8 cellular contexts compared by ENCODE assay signal in the genomic region with DNA sequence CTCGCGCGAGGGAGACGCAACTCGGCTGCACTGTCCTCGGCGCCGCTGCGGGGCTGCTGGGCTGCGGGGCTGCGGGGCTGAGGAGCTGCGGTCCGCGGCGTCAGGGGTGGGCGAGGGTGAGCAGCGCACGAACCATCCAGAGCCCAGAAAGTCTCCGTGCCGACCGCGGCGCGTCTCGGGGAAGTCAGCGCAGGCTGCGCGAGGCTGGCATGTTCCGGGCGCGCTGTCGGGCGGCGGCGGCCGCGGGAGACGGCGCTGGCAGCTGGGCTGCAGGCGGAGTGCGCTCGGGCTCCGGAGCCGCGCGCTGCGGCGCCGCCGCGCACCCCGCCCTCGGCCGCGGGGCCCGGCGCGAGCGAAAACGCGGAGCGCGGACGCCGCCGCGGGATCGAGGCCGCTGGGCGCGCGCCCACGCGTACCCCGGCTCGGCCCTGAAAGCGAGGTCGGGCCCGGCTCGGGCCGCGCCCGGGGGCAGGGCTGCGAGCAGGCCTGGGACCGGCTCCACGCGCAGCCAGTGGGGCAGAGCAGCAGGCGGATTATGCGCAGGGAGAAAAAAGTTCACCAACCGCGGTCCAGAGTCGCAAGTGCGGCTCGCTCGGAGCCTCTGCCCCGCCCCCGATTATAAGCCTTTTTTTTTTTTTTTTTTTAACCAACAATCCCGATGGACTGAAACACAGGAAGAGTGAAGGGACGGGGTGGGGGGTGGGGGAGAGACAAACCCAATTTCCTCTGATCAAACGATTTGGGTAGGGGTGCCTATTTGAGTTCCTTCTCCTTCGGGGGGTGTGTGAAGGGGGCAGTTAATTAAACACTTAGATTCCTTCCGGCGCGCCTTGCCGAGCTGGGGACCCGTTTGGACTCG. TPM values are rescaled to one million over a fixed set of nuclear protein-coding genes. Genes with fewer than 3 reads are reported as not detected.
DNase-seq lines count a peak whose midpoint lies in the region; ATAC-seq, FAIRE-seq and TF ChIP-seq lines count a peak whose summit lies in the region.

Gene PRICKLE1, minus strand, starts transcription at position 282 of the 859 bp plus-strand sequence. CDS start 117,230 bp downstream, outside the sequence.

- no peak for TF ChIP-seq POLR2A in spleen (IDR thresholded peaks at IDR 0.05)

- no TSS peak for BruUV-seq in PC-9 (replicated peaks; lab: Mats Ljungman, UMichigan)

- ATAC-seq in GM19023 (IDR thresholded peaks at IDR 0.05; ENCODE audit: unreplicated experiment), result peak; percentile 67
- peak; percentile 72 for ATAC-seq in HG03095 (IDR thresholded peaks at IDR 0.05; ENCODE audit: unreplicated experiment)

- FAIRE-seq in bronchial epithelial cell (lab: Jason Lieb, UNC), result no peak
- no peak for FAIRE-seq in keratinocyte (lab: Jason Lieb, UNC)

- H3K36me3 ChIP-seq in BE2C (peaks cover 12% of the 10 kb centered on the region), PC-9 (ENCODE audit: low read depth) (no peaks in the 10 kb centered on the region), bronchial epithelial cell (ENCODE audit: control insufficient read depth, insufficient read depth, low read length) (no peaks in the 10 kb centered on the region), keratinocyte (ENCODE audit: control insufficient read depth in 2 of 2, extremely low read depth in 1 of 2, insufficient read depth in 2 of 2, low read length in 2 of 2) (no peaks in the 10 kb centered on the region), spleen (no peaks in the 10 kb centered on the region)

- CTCF ChIA-PET in PC-9 (lab: Charles Lee), result interaction anchor here (0.7 kb wide), 1 partner anchor 41 kb away, joined by 3 read pairs; no protein-coding TSS in a partner anchor

- peaks cover 16% of the 10 kb centered on the region for H3K4me1 ChIP-seq in BE2C
- H3K4me1 ChIP-seq in PC-9 (replicated peaks; ENCODE audit: insufficient read depth), result peaks cover 13% of the 10 kb centered on the region; the same call in 1 of the 2 replicates
- peaks cover 36% of the 10 kb centered on the region for H3K4me1 ChIP-seq in keratinocyte (ENCODE audit: control insufficient read depth, extremely low read depth, insufficient read depth, low read length)
- peaks cover 0 to 47% (median 23%) of the 10 kb centered on the region in 6 donors for H3K4me1 ChIP-seq in spleen

- intact Hi-C loops in PC-9 (cut with micrococcal nuclease; ENCODE audit: unreplicated experiment) (loop anchor here (1.0 to 5.0 kb wide), 5 partner anchors 168 to 748 kb away; no protein-coding TSS in a partner anchor), spleen (cut with DNase I; ENCODE audit: low total_unique reads) (loop anchor here (5.0 kb wide), 2 partner anchors 53 to 693 kb away; no protein-coding TSS in a partner anchor)

- H3K9ac ChIP-seq in keratinocyte (ENCODE audit: control insufficient read depth, extremely low read depth, insufficient read depth, low read length), result peak within 1 kb of the TSS; percentile 70

- H3K27me3 ChIP-seq in BE2C (no peaks in the 10 kb centered on the region), PC-9 (ENCODE audit: insufficient read depth, low read depth) (no peaks in the 10 kb centered on the region), bronchial epithelial cell (ENCODE audit: control insufficient read depth, insufficient read depth, low read length) (no peaks in the 10 kb centered on the region), keratinocyte (ENCODE audit: control insufficient read depth, extremely low read depth, insufficient read depth, low read length) (peaks cover 3% of the 10 kb centered on the region), spleen (replicated peaks in 1 of 7) (peaks cover 0 to 76% (median 19%) of the 10 kb centered on the region in 7 donors)

- peak within 1 kb of the TSS; percentile 93 for H3K4me3 ChIP-seq in BE2C (ENCODE audit: low read depth, low read length)
- H3K4me3 ChIP-seq in PC-9, result peak within 1 kb of the TSS; percentile 89
- H3K4me3 ChIP-seq in bronchial epithelial cell (ENCODE audit: low read depth, low read length), result peak within 1 kb of the TSS; percentile 84
- peak within 1 kb of the TSS; percentile 85 to 89 (median 86) for H3K4me3 ChIP-seq in keratinocyte (ENCODE audit: control insufficient read depth in 2 of 3, extremely low read depth in 1 of 3, insufficient read depth in 2 of 3, low read depth in 1 of 3, low read length in 3 of 3)
- H3K4me3 ChIP-seq in spleen, result peak within 1 kb of the TSS; percentile 51 to 93 (median 67)

- H2AFZ ChIP-seq in PC-9 (peak within 1 kb of the TSS; percentile 94), keratinocyte (ENCODE audit: control insufficient read depth, low read length) (peak within 1 kb of the TSS; percentile 91)

- WGBS in spleen, 5 donors, result 0 to 3% (median 1%) methylated on average over 26 to 107 of the region's 107 CpGs

- POLR2A ChIA-PET in PC-9 (lab: Charles Lee; ENCODE audit: unreplicated experiment), result no interaction called here

- dilution Hi-C loops in keratinocyte (cut with MboI; ENCODE audit: extremely low pct_ligation_motif_present, low sequenced_read_pairs), result no loop called here

- TF ChIP-seq CTCF in BE2C (IDR thresholded peaks at IDR 0.05; ENCODE audit: low read depth, low read length) (no peak), PC-9 (conservative IDR thresholded peaks at IDR 0.05) (no peak), bronchial epithelial cell (IDR thresholded peaks at IDR 0.05; ENCODE audit: insufficient read depth, low read length, severe bottlenecking) (no peak), keratinocyte (optimal IDR thresholded peaks at IDR 0.05 in 1 of 3, IDR thresholded peaks at IDR 0.05 in 1 of 3, conservative IDR thresholded peaks at IDR 0.05 in 1 of 3; ENCODE audit: extremely low read depth in 1 of 3, insufficient read depth in 2 of 3, low read length in 3 of 3) (no peak), spleen (IDR thresholded peaks at IDR 0.05 in 8 of 11, conservative IDR thresholded peaks at IDR 0.05 in 3 of 11) (no peak)

- H4K20me1 ChIP-seq in PC-9 (ENCODE audit: insufficient read depth), result no peaks in the 10 kb centered on the region
- H4K20me1 ChIP-seq in keratinocyte (ENCODE audit: control insufficient read depth, extremely low read depth, insufficient read depth, low read length), result no peaks in the 10 kb centered on the region

- no peaks in the 10 kb centered on the region for H3K9me1 ChIP-seq in keratinocyte (ENCODE audit: control insufficient read depth, extremely low read depth, insufficient read depth, low read length)

- H3K4me2 ChIP-seq in PC-9 (peak within 1 kb of the TSS; percentile 89), keratinocyte (ENCODE audit: control insufficient read depth, extremely low read depth, insufficient read depth, low read depth, low read length) (peak within 1 kb of the TSS; percentile 85)

- no peaks in the 10 kb centered on the region for H3F3A ChIP-seq in PC-9 (ENCODE audit: insufficient read depth, low read depth)

- no peak within 1 kb of the TSS for H3K27ac ChIP-seq in PC-9
- peak within 1 kb of the TSS; percentile 33 for H3K27ac ChIP-seq in keratinocyte (ENCODE audit: control insufficient read depth, insufficient read depth, low read length)
- H3K27ac ChIP-seq in spleen, result peak within 1 kb of the TSS in 7 of 8 donors; percentile 63 to 84 (median 80)

- DNase-seq in BE2C (peak; percentile 74), PC-9 (peak; percentile 36 to 56), bronchial epithelial cell (ENCODE audit: low read depth) (no peak), keratinocyte (ENCODE audit: low read depth, low spot score) (no peak), spleen (peak; percentile 82), pons (ENCODE audit: low spot score) (no peak)

- H3K9me3 ChIP-seq in BE2C (no peaks in the 10 kb centered on the region), PC-9 (ENCODE audit: insufficient read depth, low read depth) (no peaks in the 10 kb centered on the region), keratinocyte (ENCODE audit: control insufficient read depth, low read depth, low read length) (no peaks in the 10 kb centered on the region), spleen (no peaks in the 10 kb centered on the region)

- H3K9me2 ChIP-seq in PC-9 (ENCODE audit: insufficient read depth), result no peaks in the 10 kb centered on the region

- H3K79me2 ChIP-seq in PC-9 (ENCODE audit: low read depth), result no peaks in the 10 kb centered on the region
- H3K79me2 ChIP-seq in keratinocyte (ENCODE audit: control insufficient read depth, insufficient read depth, low read length), result peaks cover 14% of the 10 kb centered on the region

RNA-seq across cellular contexts. Expression of gene PRICKLE1, which starts in this region (rescaled TPM):
- 14.5 TPM for polyA plus RNA-seq in BE2C (2012; ENCODE audit: insufficient read depth, insufficient read length, low read depth)
- total RNA-seq in PC-9 (2021) (6.7 and 7.0 TPM in 2 replicates), bronchial epithelial cell (1.1 and 2.4 TPM in 2 replicates), spleen (10 to 100 TPM; 14.4 to 73.0 (median 35.8) TPM)
- polyA plus RNA-seq in keratinocyte (2.0 to 7.6 TPM (median 3.5 TPM) in 3 replicates), spleen (10 to 100 TPM in 1 of 3 donors, 1 to 10 TPM in 2; 5.1 to 11.1 (median 5.4) TPM)
- polyA plus RNA-seq in keratinocyte (2011; ENCODE audit: low read depth), result 1.4 TPM
- 1.8 and 2.7 TPM in 2 replicates for polyA plus RNA-seq in keratinocyte (2011; cell fraction: cytosol; rRNA removed)
- 5.7 and 6.5 TPM in 2 replicates for polyA plus RNA-seq in keratinocyte (2011; cell fraction: nucleus; rRNA removed)
- polyA plus RNA-seq in keratinocyte (2012; ENCODE audit: low replicate concordance), result 1.9 and 7.3 TPM in 2 replicates
- 9.0 to 11.5 TPM (median 9.3 TPM) in 3 replicates for polyA minus RNA-seq in keratinocyte
- 7.3 TPM for polyA minus RNA-seq in keratinocyte (2011; cell fraction: cytosol; rRNA and poly(A)+ RNA removed)
- 9.5 and 16.5 TPM in 2 replicates for polyA minus RNA-seq in keratinocyte (2011; cell fraction: nucleus; rRNA and poly(A)+ RNA removed)

Comparison
In these comparisons a context has a peak if more than half of its experiments do, and no peak if none do; other contexts are left out.
1. DNase-seq: peak in BE2C (single experiment), PC-9 (2 of 2) and spleen (single experiment); none in bronchial epithelial cell (single experiment), keratinocyte (single experiment) and pons (single experiment).
2. Peak in every context shown above with its lines, with median percentiles within 50 percentile points of each other: H3K4me3 ChIP-seq.